ENCODE assay signal across 15 cellular contexts in the genomic region with DNA sequence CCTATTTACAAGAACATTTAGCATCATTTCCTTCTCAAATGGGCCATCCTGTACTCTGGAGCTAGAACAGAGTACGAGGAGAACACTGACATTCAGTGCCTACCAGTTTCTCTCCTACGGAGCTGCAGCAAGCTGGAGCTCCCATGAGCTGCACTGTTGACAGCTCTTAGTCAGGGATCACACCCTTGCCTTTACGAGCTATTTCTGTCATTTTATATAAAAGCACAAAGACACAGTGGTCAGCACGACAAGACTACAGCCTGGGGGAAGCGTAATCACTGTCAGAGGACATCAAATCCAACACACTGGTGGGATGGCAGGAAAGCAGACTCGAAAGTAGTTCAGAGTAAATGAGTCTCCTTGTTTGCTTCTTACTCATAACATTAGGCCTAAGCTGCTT. TPM values are rescaled to one million over a fixed set of nuclear protein-coding genes. Genes with fewer than 3 reads are reported as not detected.
A peak's percentile ranks its signal among the peaks of the same experiment; 100 is the strongest.
DNase-seq lines count a peak whose midpoint lies in the region; ATAC-seq and TF ChIP-seq lines count a peak whose summit lies in the region.
"Had no signal": no experiment of that assay in that cellular context is flagged by ENCODE, and none has a peak within 500 bp of the region (broad histone marks: within the 10 kb centered on the region; RNA-seq: fewer than 3 reads in every experiment).

No MANE protein-coding gene starts in this region.

- H3K9me2 ChIP-seq in PC-9 (ENCODE audit: insufficient read depth) (no peaks in the 10 kb centered on the region), hepatocyte (replicated peaks; ENCODE audit: insufficient read depth) (no peaks in the 10 kb centered on the region)

- H3K9me3 ChIP-seq in PC-9 (ENCODE audit: insufficient read depth, low read depth) (no peaks in the 10 kb centered on the region), fibroblast of lung (ENCODE audit: control insufficient read depth, insufficient read depth, low read depth, low read length) (no peaks in the 10 kb centered on the region), smooth muscle cell (replicated peaks; ENCODE audit: low read depth) (no peaks in the 10 kb centered on the region), hepatocyte (ENCODE audit: low read depth) (no peaks in the 10 kb centered on the region)

- H3F3A ChIP-seq in PC-9 (ENCODE audit: insufficient read depth, low read depth) (peaks cover 31% of the 10 kb centered on the region), smooth muscle cell (ENCODE audit: low read depth) (peaks cover 3% of the 10 kb centered on the region)

- no peak for ATAC-seq in HG02981 (IDR thresholded peaks at IDR 0.05; ENCODE audit: unreplicated experiment)

- CTCF ChIA-PET in PC-9 (lab: Charles Lee), result no interaction called here

- H3K27me3 ChIP-seq in PC-9 (ENCODE audit: insufficient read depth, low read depth) (no peaks in the 10 kb centered on the region), fibroblast of lung (ENCODE audit: control insufficient read depth, insufficient read depth, low read length) (no peaks in the 10 kb centered on the region), smooth muscle cell (ENCODE audit: low read depth) (peaks cover 17% of the 10 kb centered on the region), hepatocyte (peaks cover 21% of the 10 kb centered on the region)
- H3K27me3 ChIP-seq: MG63 had no signal

- H3K9ac ChIP-seq in fibroblast of lung (ENCODE audit: insufficient read depth, low read length) (no peak overlapping the region), smooth muscle cell (ENCODE audit: low read depth) (no peak overlapping the region)

- peak overlapping the region; percentile 91; the same call in 1 of the 2 replicates for H3K4me2 ChIP-seq in PC-9
- peak overlapping the region; percentile 18 for H3K4me2 ChIP-seq in fibroblast of lung (ENCODE audit: extremely low read depth, insufficient read depth, low read length)
- peak overlapping the region; percentile 95 for H3K4me2 ChIP-seq in smooth muscle cell
- no peak overlapping the region for H3K4me2 ChIP-seq in hepatocyte

- H2AFZ ChIP-seq in PC-9, result no peak overlapping the region
- H2AFZ ChIP-seq in fibroblast of lung (ENCODE audit: low read length), result no peak overlapping the region
- H2AFZ ChIP-seq in smooth muscle cell (ENCODE audit: low read depth), result no peak overlapping the region
- no peak overlapping the region for H2AFZ ChIP-seq in hepatocyte

- POLR2A ChIA-PET in PC-9 (lab: Charles Lee; ENCODE audit: unreplicated experiment), result interaction anchor here (0.6 kb wide), 1 partner anchor 900 kb away, joined by 3 read pairs; no protein-coding TSS in a partner anchor

- peaks cover 72% of the 10 kb centered on the region for H3K79me2 ChIP-seq in PC-9 (ENCODE audit: low read depth)
- peaks cover 10% of the 10 kb centered on the region for H3K79me2 ChIP-seq in fibroblast of lung (ENCODE audit: control insufficient read depth, insufficient read depth, low read length)
- no peaks in the 10 kb centered on the region for H3K79me2 ChIP-seq in smooth muscle cell (ENCODE audit: low read depth)
- no peaks in the 10 kb centered on the region for H3K79me2 ChIP-seq in hepatocyte

- 18% methylated on average over 6 of the region's 6 CpGs for WGBS in smooth muscle cell (ENCODE audit: low lambda C conversion rate)
- 60% methylated on average over 6 of the region's 6 CpGs for WGBS in hepatocyte (ENCODE audit: low lambda C conversion rate, missing lambda C conversion rate)

- intact Hi-C loops in PC-9 (cut with micrococcal nuclease; ENCODE audit: unreplicated experiment), result loop anchor here (10.0 kb wide), 1 partner anchor 1652 kb away; a partner anchor contains a TSS

- peaks cover 35% of the 10 kb centered on the region for H4K20me1 ChIP-seq in PC-9 (ENCODE audit: insufficient read depth)
- H4K20me1 ChIP-seq in fibroblast of lung (ENCODE audit: control insufficient read depth, extremely low read depth, insufficient read depth, low read length), result no peaks in the 10 kb centered on the region
- H4K20me1 ChIP-seq in smooth muscle cell (ENCODE audit: low read depth), result no peaks in the 10 kb centered on the region
- no peaks in the 10 kb centered on the region for H4K20me1 ChIP-seq in hepatocyte (ENCODE audit: insufficient read depth, poor library complexity, severe bottlenecking)

- peaks cover 14% of the 10 kb centered on the region for H3K36me3 ChIP-seq in PC-9 (ENCODE audit: low read depth)
- no peaks in the 10 kb centered on the region for H3K36me3 ChIP-seq in fibroblast of lung (ENCODE audit: control insufficient read depth, insufficient read depth, low read length)
- no peaks in the 10 kb centered on the region for H3K36me3 ChIP-seq in smooth muscle cell (ENCODE audit: low read depth)
- no peaks in the 10 kb centered on the region for H3K36me3 ChIP-seq in hepatocyte (replicated peaks; ENCODE audit: insufficient read depth, low read depth)

- TF ChIP-seq CTCF in PC-9 (conservative IDR thresholded peaks at IDR 0.05), result no peak
- TF ChIP-seq CTCF in fibroblast of lung (conservative IDR thresholded peaks at IDR 0.05 in 1 of 2, IDR thresholded peaks at IDR 0.05 in 1 of 2; ENCODE audit: low read depth in 1 of 2, low read length in 2 of 2), result no peak
- TF ChIP-seq CTCF in smooth muscle cell (IDR thresholded peaks at IDR 0.05; ENCODE audit: borderline replicate concordance, insufficient read depth, poor library complexity, severe bottlenecking), result no peak
- TF ChIP-seq CTCF in hepatocyte (IDR thresholded peaks at IDR 0.05; ENCODE audit: poor library complexity), result no peak

- H3K4me3 ChIP-seq in PC-9 (no peak overlapping the region), fibroblast of lung (replicated peaks in 1 of 4; ENCODE audit: control extremely low read depth in 1 of 4, insufficient read depth in 1 of 4, low read depth in 3 of 4, low read length in 4 of 4) (no peak overlapping the region), smooth muscle cell (no peak overlapping the region), hepatocyte (no peak overlapping the region)
- H3K4me3 ChIP-seq: coronary artery had no signal

- no TSS peak for BruUV-seq in PC-9 (replicated peaks; lab: Mats Ljungman, UMichigan)

- H3K27ac ChIP-seq in PC-9 (no peak overlapping the region), fibroblast of lung (ENCODE audit: insufficient read depth, low read length) (peak overlapping the region; percentile 16), smooth muscle cell (ENCODE audit: low read depth) (no peak overlapping the region), hepatocyte (no peak overlapping the region)
- H3K27ac ChIP-seq: coronary artery had no signal

- H3K4me1 ChIP-seq in PC-9 (replicated peaks; ENCODE audit: insufficient read depth) (peaks cover 53% of the 10 kb centered on the region), fibroblast of lung (ENCODE audit: control insufficient read depth, extremely low read depth, insufficient read depth, low read length) (peaks cover 2% of the 10 kb centered on the region), smooth muscle cell (ENCODE audit: low read depth) (peaks cover 23% of the 10 kb centered on the region), hepatocyte (ENCODE audit: insufficient read depth) (peaks cover 6% of the 10 kb centered on the region)

- DNase-seq in NCI-H82 (lab: John Stamatoyannopoulos, UW), result peak; percentile 17
- no peak for DNase-seq in NCI-H82 treated with DMSO at 0.1 percent for 48 hours (lab: John Stamatoyannopoulos, UW; ENCODE audit: unreplicated experiment)
- DNase-seq in PC-9, result peak in 1 of 2 experiments; percentile 8
- no peak for DNase-seq in fibroblast of lung (ENCODE audit: low read depth in 2 of 2)
- DNase-seq in smooth muscle cell (lab: John Stamatoyannopoulos, UW; ENCODE audit: unreplicated experiment), result no peak
- DNase-seq in hepatocyte (ENCODE audit: low spot score), result no peak
- no peak for DNase-seq in AG08396 (ENCODE audit: low spot score)
- DNase-seq: activated T-cell treated with anti-CD3 and anti-CD28 coated beads for 4 hours; GF-D8; MG63; stimulated activated CD4-positive, alpha-beta T cell treated with anti-CD3 and anti-CD28 coated beads, Interleukin-12 subunit alpha, Interleukin-12 subunit beta, amount 100 ng/mL, for 4 hours; stimulated activated naive CD4-positive, alpha-beta T cell; T1000 had no signal

RNA-seq across cellular contexts. Expression of a gene that starts 2.7 kb away (rescaled TPM):
- total RNA-seq in PC-9 (2021), result 243 and 252 TPM in 2 replicates
- 25.3 and 27.5 TPM in 2 replicates for total RNA-seq in fibroblast of lung
- polyA plus RNA-seq in fibroblast of lung, result 29.1 and 36.5 TPM in 2 replicates
- polyA plus RNA-seq in fibroblast of lung (2012), result 18.2 and 22.7 TPM in 2 replicates
- 13.8 and 67.5 TPM in 2 replicates for polyA minus RNA-seq in fibroblast of lung (ENCODE audit: low replicate concordance)
- total RNA-seq in smooth muscle cell, result 7.8 and 13.9 TPM in 2 replicates
- 9.3 and 9.7 TPM in 2 replicates for polyA plus RNA-seq in smooth muscle cell
- total RNA-seq in hepatocyte, result 13.0 and 17.1 TPM in 2 replicates
- 4.5 and 8.1 TPM in 2 replicates for polyA plus RNA-seq in hepatocyte
